In genomic region chr6:13299909-13300308, GRCh38 we compare ENCODE assay signal across 22 cellular contexts.
"Had no signal": no experiment of that assay in that cellular context is flagged by ENCODE, and none has a peak within 500 bp of the region (broad histone marks: within the 10 kb centered on the region; RNA-seq: fewer than 3 reads in every experiment).

No MANE protein-coding gene starts in this region.

- H3K36me3 ChIP-seq: neural progenitor cell had no signal

- H3K4me2 ChIP-seq: neural progenitor cell had no signal

- DNase-seq: activated CD8-positive, alpha-beta memory T cell treated with anti-CD3 and anti-CD28 coated beads for 24 hours; activated CD8-positive, alpha-beta memory T cell treated with anti-CD3 and anti-CD28 coated beads, Interleukin-2, amount 50 U/mL, for 4 hours; activated naive CD4-positive, alpha-beta T cell treated with Interleukin-2 at 50 U/mL for 16 hours; activated naive CD8-positive, alpha-beta T cell treated with anti-CD3 and anti-CD28 coated beads for 36 hours; activated T-cell treated with anti-CD3 and anti-CD28 coated beads, Interleukin-2, amount 50 U/mL, for 24 hours; central memory CD4-positive, alpha-beta T cell; dermis blood vessel endothelial cell; effector CD8-positive, alpha-beta T cell; gastrocnemius medialis; hippocampal formation; left ventricle myocardium superior; naive thymus-derived CD4-positive, alpha-beta T cell; retina; spleen; stimulated activated CD4-positive, alpha-beta T cell treated with anti-CD3 and anti-CD28 coated beads, Interleukin-4, amount 100 ng/mL, for 1 hour; stomach; T-helper 9 cell; transverse colon had no signal

- H3K4me1 ChIP-seq: neural progenitor cell had no signal

- H2AFZ ChIP-seq: neural progenitor cell had no signal

- H3K27ac ChIP-seq: neural progenitor cell, stomach, suprapubic skin, transverse colon had no signal

- H3K4me3 ChIP-seq: neural progenitor cell, spleen, stomach, suprapubic skin, transverse colon had no signal

- ATAC-seq: esophagus mucosa; left ventricle myocardium superior; naive thymus-derived CD4-positive, alpha-beta T cell had no signal

- H3K27me3 ChIP-seq: gastrocnemius medialis, neural progenitor cell, spleen, stomach, suprapubic skin, transverse colon had no signal

- H3K27me3 Mint-ChIP-seq: activated naive CD8-positive, alpha-beta T cell treated with anti-CD3 and anti-CD28 coated beads for 36 hours; activated T-cell treated with anti-CD3 and anti-CD28 coated beads, Interleukin-2, amount 50 U/mL, for 24 hours; naive thymus-derived CD4-positive, alpha-beta T cell; progenitor cell of endocrine pancreas had no signal

- H3K9me3 Mint-ChIP-seq: naive thymus-derived CD4-positive, alpha-beta T cell; neural progenitor cell had no signal

- H3K9ac ChIP-seq: neural progenitor cell had no signal

- H3K9me3 ChIP-seq: gastrocnemius medialis, spleen, stomach, suprapubic skin, transverse colon had no signal

- H3K27ac Mint-ChIP-seq: activated naive CD8-positive, alpha-beta T cell treated with anti-CD3 and anti-CD28 coated beads for 36 hours; activated T-cell treated with anti-CD3 and anti-CD28 coated beads, Interleukin-2, amount 50 U/mL, for 24 hours; neural progenitor cell had no signal

- H3K4me3 Mint-ChIP-seq: activated naive CD8-positive, alpha-beta T cell treated with anti-CD3 and anti-CD28 coated beads for 36 hours; activated T-cell treated with anti-CD3 and anti-CD28 coated beads, Interleukin-2, amount 50 U/mL, for 24 hours; naive thymus-derived CD4-positive, alpha-beta T cell; neural progenitor cell had no signal
